ENCODE assay signal across 22 cellular contexts in the genomic region with DNA sequence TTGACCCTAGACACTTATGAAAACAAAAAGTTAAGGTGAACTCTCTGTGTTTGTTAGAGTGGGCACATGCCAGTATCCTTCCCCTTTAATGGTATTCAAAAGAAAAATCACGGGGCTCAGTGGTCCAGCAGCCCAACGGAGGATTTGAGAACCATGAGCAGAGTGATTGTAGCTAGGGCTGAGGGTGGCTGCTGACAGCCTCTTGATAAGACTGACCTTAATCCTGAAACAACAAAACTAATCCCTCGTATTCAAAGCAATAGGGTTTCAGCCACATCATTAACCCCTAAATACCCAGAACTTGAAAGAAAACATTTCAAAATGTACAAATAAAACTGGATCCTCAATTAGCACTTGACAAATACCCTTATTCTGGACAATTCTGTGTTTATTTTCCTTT.
DNase-seq lines count a peak whose midpoint lies in the region; ATAC-seq and TF ChIP-seq lines count a peak whose summit lies in the region.
"Had no signal": no experiment of that assay in that cellular context is flagged by ENCODE, and none has a peak within 500 bp of the region (broad histone marks: within the 10 kb centered on the region; RNA-seq: fewer than 3 reads in every experiment).

No MANE protein-coding gene starts in this region.

- peaks cover 14% of the 10 kb centered on the region for H3K4me1 ChIP-seq in left ventricle myocardium inferior
- H3K4me1 ChIP-seq: breast epithelium, parathyroid adenoma had no signal

- H3K9me3 ChIP-seq in left ventricle myocardium inferior (replicated peaks) = peaks cover 4% of the 10 kb centered on the region

- no peak overlapping the region for H3K4me3 Mint-ChIP-seq in progenitor cell of endocrine pancreas (ENCODE audit: low read depth)
- H3K4me3 Mint-ChIP-seq: activated B cell treated with CpG ODN at 0.5 μM for 24 hours, T-helper 17 cell had no signal

- H3K36me3 Mint-ChIP-seq in progenitor cell of endocrine pancreas (ENCODE audit: insufficient read depth) = no peaks in the 10 kb centered on the region
- H3K36me3 Mint-ChIP-seq: activated naive CD4-positive, alpha-beta T cell treated with anti-CD3 and anti-CD28 coated beads, Interleukin-2, amount 50 U/mL, for 72 hours had no signal

- no peaks in the 10 kb centered on the region for H3K36me3 ChIP-seq in left ventricle myocardium inferior
- H3K36me3 ChIP-seq: BLaER1, breast epithelium had no signal

- peaks cover 15% of the 10 kb centered on the region for H3K9me3 Mint-ChIP-seq in progenitor cell of endocrine pancreas (ENCODE audit: low read depth)

- H3K4me1 Mint-ChIP-seq in progenitor cell of endocrine pancreas (ENCODE audit: low read depth) = peaks cover 16% of the 10 kb centered on the region
- H3K4me1 Mint-ChIP-seq: activated B cell treated with CpG ODN at 0.5 μM for 24 hours, T-helper 17 cell had no signal

- peaks cover 17% of the 10 kb centered on the region for H3K27me3 ChIP-seq in left ventricle myocardium inferior (ENCODE audit: low read depth)
- H3K27me3 ChIP-seq: BLaER1, breast epithelium had no signal

- peaks cover 26% of the 10 kb centered on the region for H3K27me3 Mint-ChIP-seq in progenitor cell of endocrine pancreas

- TF ChIP-seq CTCF in left ventricle myocardium inferior (IDR thresholded peaks at IDR 0.05; ENCODE audit: borderline replicate concordance) = no peak
- TF ChIP-seq CTCF in progenitor cell of endocrine pancreas (IDR thresholded peaks at IDR 0.05; ENCODE audit: unreplicated experiment) = no peak

- H3K4me3 ChIP-seq in left ventricle myocardium inferior = no peak overlapping the region
- H3K4me3 ChIP-seq: BLaER1, breast epithelium had no signal

- intact Hi-C loops in Right ventricle myocardium inferior (cut with DNase I) = no loop called here
- intact Hi-C loops in left ventricle myocardium inferior (cut with micrococcal nuclease) = no loop called here

- no peak overlapping the region for H3K27ac ChIP-seq in left ventricle myocardium inferior (replicated peaks)
- H3K27ac ChIP-seq in caudate nucleus (ENCODE audit: low read depth, low read length) = peak overlapping the region; percentile 37
- peak overlapping the region; percentile 31 for H3K27ac ChIP-seq in temporal lobe (ENCODE audit: low read depth, low read length)
- H3K27ac ChIP-seq: BLaER1, breast epithelium, parathyroid adenoma had no signal

- no peak overlapping the region for H3K27ac Mint-ChIP-seq in progenitor cell of endocrine pancreas
- H3K27ac Mint-ChIP-seq: activated B cell treated with CpG ODN at 0.5 μM for 24 hours; activated naive CD4-positive, alpha-beta T cell treated with anti-CD3 and anti-CD28 coated beads, Interleukin-2, amount 50 U/mL, for 72 hours; T-helper 17 cell had no signal

- DNase-seq in Right ventricle myocardium inferior (ENCODE audit: missing footprints) = no peak
- no peak for DNase-seq in left ventricle myocardium inferior
- DNase-seq in caudate nucleus (lab: John Stamatoyannopoulos, UW) = no peak
- DNase-seq in iris pigment epithelial cell (ENCODE audit: low read depth) = peak; percentile 43
- DNase-seq in GOT3 (lab: John Stamatoyannopoulos, UW) = no peak
- DNase-seq in progenitor cell of endocrine pancreas (ENCODE audit: low spot score, unreplicated experiment) = no peak
- no peak for DNase-seq in activated CD8-positive, alpha-beta memory T cell treated with anti-CD3 and anti-CD28 coated beads, Interleukin-2, amount 50 U/mL, for 4 hours
- DNase-seq: activated B cell treated with CpG ODN at 0.5 μM for 24 hours; activated T-cell treated with anti-CD3 and anti-CD28 coated beads, Interleukin-2, amount 50 U/mL, for 48 hours; Calu3; effector CD4-positive, alpha-beta T cell; NCI-H1436; PC-3; small intestine; stimulated activated CD4-positive, alpha-beta T cell treated with anti-CD3 and anti-CD28 coated beads, Interleukin-4, amount 100 ng/mL, for 4 hours; T-helper 17 cell had no signal

- peak; percentile 62 for ATAC-seq in Right ventricle myocardium inferior
- ATAC-seq: activated naive CD4-positive, alpha-beta T cell treated with anti-CD3 and anti-CD28 coated beads, Interleukin-2, amount 50 U/mL, for 72 hours; esophagus mucosa; PC-3; T-helper 17 cell had no signal
